Comparison of ENCODE assay signal across 22 cellular contexts in genomic region chr1:68294354-68295066, GRCh38.
DNase-seq lines count a peak whose midpoint lies in the region; TF ChIP-seq lines count a peak whose summit lies in the region.
"Had no signal": no experiment of that assay in that cellular context is flagged by ENCODE, and none has a peak within 500 bp of the region (broad histone marks: within the 10 kb centered on the region; RNA-seq: fewer than 3 reads in every experiment).

No MANE protein-coding gene starts in this region.

- 21 to 27% methylated on average over 11 to 12 of the region's 17 CpGs for WGBS in mesodermal cell (ENCODE audit: insufficient coverage in 2 of 2), 2 experiments

- H3K4me3 ChIP-seq in SK-N-MC (peak overlapping the region; percentile 66), mesodermal cell (ENCODE audit: extremely low read depth, insufficient read depth, low read length, poor library complexity, severe bottlenecking) (peak overlapping the region; percentile 8), tibial artery (peak overlapping the region in 1 of 2 donors; percentile 38)

- intact Hi-C loops in tibial artery (cut with DNase I; ENCODE audit: low total_unique reads), result no loop called here
- intact Hi-C loops in posterior vena cava (cut with DNase I), result no loop called here

- H3K9me3 ChIP-seq in SK-N-MC (ENCODE audit: low read depth, low read length), result no peaks in the 10 kb centered on the region
- H3K9me3 ChIP-seq in mesodermal cell (ENCODE audit: control insufficient read depth, low read length), result no peaks in the 10 kb centered on the region
- no peaks in the 10 kb centered on the region for H3K9me3 ChIP-seq in tibial artery
- H3K9me3 ChIP-seq: ascending aorta, Caco-2, neutrophil had no signal

- H3K9me3 Mint-ChIP-seq in endothelial cell (ENCODE audit: unreplicated experiment) (no peaks in the 10 kb centered on the region), type B pancreatic cell (no peaks in the 10 kb centered on the region)
- H3K9me3 Mint-ChIP-seq: activated naive CD4-positive, alpha-beta T cell treated with anti-CD3 and anti-CD28 coated beads, Interleukin-2, amount 50 U/mL, for 24 hours; HFFc6 had no signal

- H3K36me3 Mint-ChIP-seq in endothelial cell (ENCODE audit: low read depth, unreplicated experiment), result no peaks in the 10 kb centered on the region
- no peaks in the 10 kb centered on the region for H3K36me3 Mint-ChIP-seq in type B pancreatic cell
- H3K36me3 Mint-ChIP-seq: activated naive CD4-positive, alpha-beta T cell treated with anti-CD3 and anti-CD28 coated beads, Interleukin-2, amount 50 U/mL, for 24 hours had no signal

- H3K36me3 ChIP-seq in SK-N-MC (ENCODE audit: insufficient read depth, low read length) (no peaks in the 10 kb centered on the region), mesodermal cell (ENCODE audit: control insufficient read depth, insufficient read depth, low read length) (no peaks in the 10 kb centered on the region), tibial artery (no peaks in the 10 kb centered on the region)
- H3K36me3 ChIP-seq: ascending aorta, neutrophil had no signal

- DNase-seq in SK-N-MC (ENCODE audit: low read depth, low spot score) (no peak), endothelial cell (ENCODE audit: low spot score) (no peak), type B pancreatic cell (ENCODE audit: extremely low spot score, unreplicated experiment) (no peak), NAMALWA (ENCODE audit: low spot score) (no peak), tibial artery (no peak), putamen (ENCODE audit: low spot score) (no peak), posterior vena cava (ENCODE audit: low spot score) (no peak)
- DNase-seq: activated CD4-positive, CD25-positive, alpha-beta regulatory T cell; activated T-cell treated with anti-CD3 and anti-CD28 coated beads, Interleukin-2, amount 50 U/mL, for 72 hours; DND-41; foreskin keratinocyte; HFFc6; NCI-H1105; NCI-H2081; NCI-H446; stimulated activated CD4-positive, alpha-beta T cell treated with anti-CD3 and anti-CD28 coated beads, Interleukin-12 subunit alpha, Interleukin-12 subunit beta, amount 100 ng/mL, for 4 hours had no signal

- H3K27ac ChIP-seq in SK-N-MC (peak overlapping the region; percentile 92; the same call in 1 of the 2 replicates), mesodermal cell (ENCODE audit: low read depth, low read length, severe bottlenecking) (peak overlapping the region; percentile 98), tibial artery (peak overlapping the region in 1 of 2 donors; percentile 20)
- H3K27ac ChIP-seq: ascending aorta, foreskin keratinocyte, neutrophil had no signal

- H3K27me3 Mint-ChIP-seq in endothelial cell (ENCODE audit: unreplicated experiment) (peaks cover 10% of the 10 kb centered on the region), type B pancreatic cell (peaks cover 15% of the 10 kb centered on the region)
- H3K27me3 Mint-ChIP-seq: activated naive CD4-positive, alpha-beta T cell treated with anti-CD3 and anti-CD28 coated beads, Interleukin-2, amount 50 U/mL, for 24 hours had no signal

- H3K27ac Mint-ChIP-seq in endothelial cell (ENCODE audit: unreplicated experiment) (peak overlapping the region; percentile 95), type B pancreatic cell (peak overlapping the region; percentile 75)
- H3K27ac Mint-ChIP-seq: activated naive CD4-positive, alpha-beta T cell treated with anti-CD3 and anti-CD28 coated beads, Interleukin-2, amount 50 U/mL, for 24 hours; activated T-cell treated with anti-CD3 and anti-CD28 coated beads, Interleukin-2, amount 50 U/mL, for 72 hours; B cell; HFFc6 had no signal

- H3K4me1 ChIP-seq in mesodermal cell (ENCODE audit: control insufficient read depth, insufficient read depth, low read length, poor library complexity, severe bottlenecking), result peaks cover 43% of the 10 kb centered on the region
- peaks cover 0 to 18% (median 12%) of the 10 kb centered on the region in 4 donors for H3K4me1 ChIP-seq in tibial artery
- H3K4me1 ChIP-seq: foreskin keratinocyte had no signal

- H3K4me1 Mint-ChIP-seq in endothelial cell (ENCODE audit: unreplicated experiment), result peaks cover 49% of the 10 kb centered on the region
- peaks cover 53% of the 10 kb centered on the region for H3K4me1 Mint-ChIP-seq in type B pancreatic cell (ENCODE audit: unreplicated experiment)
- H3K4me1 Mint-ChIP-seq: activated naive CD4-positive, alpha-beta T cell treated with anti-CD3 and anti-CD28 coated beads, Interleukin-2, amount 50 U/mL, for 24 hours; B cell had no signal

- no peaks in the 10 kb centered on the region for H3K27me3 ChIP-seq in tibial artery
- H3K27me3 ChIP-seq: ascending aorta, foreskin keratinocyte had no signal

- H3K4me3 Mint-ChIP-seq in endothelial cell (ENCODE audit: unreplicated experiment) (peak overlapping the region; percentile 9), type B pancreatic cell (peak overlapping the region; percentile 74)
- H3K4me3 Mint-ChIP-seq: activated naive CD4-positive, alpha-beta T cell treated with anti-CD3 and anti-CD28 coated beads, Interleukin-2, amount 50 U/mL, for 24 hours; activated T-cell treated with anti-CD3 and anti-CD28 coated beads, Interleukin-2, amount 50 U/mL, for 72 hours; B cell; HFFc6 had no signal

- no peak for TF ChIP-seq CTCF in endothelial cell (IDR thresholded peaks at IDR 0.05; ENCODE audit: unreplicated experiment)
- TF ChIP-seq CTCF in type B pancreatic cell (conservative IDR thresholded peaks at IDR 0.05), result no peak
- no peak for TF ChIP-seq CTCF in tibial artery (IDR thresholded peaks at IDR 0.05)

- no peak overlapping the region for H3K9ac ChIP-seq in SK-N-MC (ENCODE audit: insufficient read length)
